In genomic region chr6:158388727-158389126, GRCh38 we compare ENCODE assay signal across 22 cellular contexts.
"Had no signal": no experiment of that assay in that cellular context is flagged by ENCODE, and none has a peak within 500 bp of the region (broad histone marks: within the 10 kb centered on the region; RNA-seq: fewer than 3 reads in every experiment).

No MANE protein-coding gene starts in this region.

- H3K27ac Mint-ChIP-seq: activated B cell treated with CpG ODN at 0.5 μM for 24 hours; activated CD8-positive, alpha-beta T cell treated with anti-CD3 and anti-CD28 coated beads, Interleukin-2, amount 10 ng/mL, durations not matched to agents 7 days and 5 days; activated naive CD8-positive, alpha-beta T cell treated with anti-CD3 and anti-CD28 coated beads, Interleukin-2, amount 50 U/mL, for 24 hours; brain; T-helper 1 cell treated with Interleukin-12 subunit alpha and Interleukin-12 subunit beta and Interleukin-4 antibody, amounts not matched to agents 30 μg/mL and 1 μg/mL, for 36 hours had no signal

- ATAC-seq: activated CD8-positive, alpha-beta T cell treated with anti-CD3 and anti-CD28 coated beads, Interleukin-2, amount 10 ng/mL, durations not matched to agents 7 days and 5 days had no signal

- H3K4me3 Mint-ChIP-seq: activated B cell treated with CpG ODN at 0.5 μM for 24 hours; activated CD8-positive, alpha-beta T cell treated with anti-CD3 and anti-CD28 coated beads, Interleukin-2, amount 10 ng/mL, durations not matched to agents 7 days and 5 days; activated naive CD4-positive, alpha-beta T cell treated with anti-CD3 and anti-CD28 coated beads, Interleukin-2, amount 50 U/mL, for 24 hours; activated naive CD8-positive, alpha-beta T cell treated with anti-CD3 and anti-CD28 coated beads, Interleukin-2, amount 50 U/mL, for 24 hours; brain; central memory CD8-positive, alpha-beta T cell; T-helper 1 cell treated with Interleukin-12 subunit alpha and Interleukin-12 subunit beta and Interleukin-4 antibody, amounts not matched to agents 30 μg/mL and 1 μg/mL, for 36 hours had no signal

- DNase-seq: activated B cell treated with CpG ODN at 0.5 μM for 24 hours; activated CD4-positive, alpha-beta T cell treated with anti-CD3 and anti-CD28 coated beads for 1 hour; activated CD4-positive, alpha-beta T cell treated with anti-CD3 and anti-CD28 coated beads, Interleukin-2, amount 50 U/mL, for 1 hour; activated CD8-positive, alpha-beta memory T cell treated with anti-CD3 and anti-CD28 coated beads, Interleukin-2, amount 50 U/mL, for 48 hours; activated CD8-positive, alpha-beta T cell treated with anti-CD3 and anti-CD28 coated beads, Interleukin-2, amount 10 ng/mL, durations not matched to agents 7 days and 5 days; activated gamma-delta T cell; activated naive CD8-positive, alpha-beta T cell treated with anti-CD3 and anti-CD28 coated beads, Interleukin-2, amount 50 U/mL, for 24 hours; activated T-cell treated with anti-CD3 and anti-CD28 coated beads, Interleukin-2, amount 50 U/mL, for 1 hour; amniotic stem cell; IMR-90; KG1; NCI-H1048; NCI-H146; NCI-H187 treated with DMSO at 0.1 percent for 48 hours; NCI-H2081 treated with DMSO at 0.1 percent for 48 hours; NCI-H446; NCI-H524; SHP77 treated with DMSO at 0.1 percent for 48 hours had no signal

- H3K9me3 Mint-ChIP-seq: activated naive CD4-positive, alpha-beta T cell treated with anti-CD3 and anti-CD28 coated beads, Interleukin-2, amount 50 U/mL, for 24 hours; central memory CD8-positive, alpha-beta T cell had no signal

- H3K27me3 Mint-ChIP-seq: activated B cell treated with CpG ODN at 0.5 μM for 24 hours; activated naive CD4-positive, alpha-beta T cell treated with anti-CD3 and anti-CD28 coated beads, Interleukin-2, amount 50 U/mL, for 24 hours; activated naive CD8-positive, alpha-beta T cell treated with anti-CD3 and anti-CD28 coated beads, Interleukin-2, amount 50 U/mL, for 24 hours; brain; central memory CD8-positive, alpha-beta T cell had no signal
